In genomic region chr13:106526748-106527488, GRCh38 we compare ENCODE assay signal across 27 cellular contexts. TPM values are rescaled to one million over a fixed set of nuclear protein-coding genes. Genes with fewer than 3 reads are reported as not detected.
DNase-seq lines count a peak whose midpoint lies in the region; ATAC-seq and TF ChIP-seq lines count a peak whose summit lies in the region.
"Had no signal": no experiment of that assay in that cellular context is flagged by ENCODE, and none has a peak within 500 bp of the region (broad histone marks: within the 10 kb centered on the region; RNA-seq: fewer than 3 reads in every experiment).

No MANE protein-coding gene starts in this region.

- H3K4ac ChIP-seq in H9 (ENCODE audit: low read depth, low read length), result no peak overlapping the region

- H3T11ph ChIP-seq in H9 (ENCODE audit: low read length), result no peak overlapping the region

- H3K27me3 ChIP-seq in H9 (ENCODE audit: insufficient read depth, low read length) (no peaks in the 10 kb centered on the region), lung (ENCODE audit: control insufficient read depth, insufficient read depth) (no peaks in the 10 kb centered on the region), upper lobe of left lung (no peaks in the 10 kb centered on the region)
- H3K27me3 ChIP-seq: cardiac muscle cell, colonic mucosa, tibial artery had no signal

- no peaks in the 10 kb centered on the region for H3K36me3 Mint-ChIP-seq in H9 (ENCODE audit: insufficient read depth in 1 of 3, low read depth in 3 of 3)
- H3K36me3 Mint-ChIP-seq in activated CD4-positive, alpha-beta memory T cell treated with anti-CD3 and anti-CD28 coated beads, Interleukin-2, amount 10 ng/mL, durations not matched to agents 7 days and 5 days (ENCODE audit: low read depth), result no peaks in the 10 kb centered on the region
- H3K36me3 Mint-ChIP-seq: activated naive CD4-positive, alpha-beta T cell treated with anti-CD3 and anti-CD28 coated beads, Interleukin-2, amount 10 ng/mL, durations not matched to agents 7 days and 5 days; naive B cell had no signal

- no peak overlapping the region for H3K23ac ChIP-seq in H9 (ENCODE audit: insufficient read length, low read depth, low read length)

- no peaks in the 10 kb centered on the region for H3K79me1 ChIP-seq in H9 (ENCODE audit: insufficient read depth, low read depth, low read length, poor library complexity, severe bottlenecking)

- peaks cover 19% of the 10 kb centered on the region for H3K27me3 Mint-ChIP-seq in H9 (ENCODE audit: low read depth)
- H3K27me3 Mint-ChIP-seq in activated CD4-positive, alpha-beta memory T cell treated with anti-CD3 and anti-CD28 coated beads, Interleukin-2, amount 10 ng/mL, durations not matched to agents 7 days and 5 days, result peaks cover 44% of the 10 kb centered on the region

- H3K9me3 ChIP-seq in H9 (ENCODE audit: control insufficient read depth, low read depth, low read length) (no peaks in the 10 kb centered on the region), lung (ENCODE audit: control insufficient read depth in 2 of 2, insufficient read depth in 1 of 2, low read length in 1 of 2) (no peaks in the 10 kb centered on the region), upper lobe of left lung (no peaks in the 10 kb centered on the region)
- H3K9me3 ChIP-seq: colonic mucosa, heart right ventricle, tibial artery had no signal

- no peak overlapping the region for H4K5ac ChIP-seq in H9 (ENCODE audit: insufficient read length, low read depth, low read length)

- no CpG with 5 or more reads among the region's 8 CpGs for WGBS in H9 (ENCODE audit: extremely low coverage, insufficient read length, low lambda C conversion rate)
- whole genome bisulfite sequencing in lung, 2 donors, result 63 to 82% methylated on average over 8 of the region's 8 CpGs
- WGBS in upper lobe of left lung, 2 donors, result 53 to 68% methylated on average over 8 of the region's 8 CpGs

- CTCF ChIA-PET in activated CD4-positive, alpha-beta memory T cell treated with anti-CD3 and anti-CD28 coated beads, Interleukin-2, amount 10 ng/mL, durations not matched to agents 7 days and 5 days (lab: Charles Lee), result interaction anchor here (1.6 kb wide), 1 partner anchor 9 kb away, joined by 4 read pairs; no protein-coding TSS in a partner anchor

- peak overlapping the region in 1 of 3 experiments; percentile 28; a peak in 2 of 7 replicates for H3K27ac Mint-ChIP-seq in H9
- no peak overlapping the region for H3K27ac Mint-ChIP-seq in activated CD4-positive, alpha-beta memory T cell treated with anti-CD3 and anti-CD28 coated beads, Interleukin-2, amount 10 ng/mL, durations not matched to agents 7 days and 5 days
- H3K27ac Mint-ChIP-seq: activated CD4-positive, alpha-beta T cell treated with anti-CD3 and anti-CD28 coated beads, Interleukin-2, amount 10 ng/mL, durations not matched to agents 7 days and 5 days; activated naive CD4-positive, alpha-beta T cell treated with anti-CD3 and anti-CD28 coated beads, Interleukin-2, amount 10 ng/mL, durations not matched to agents 7 days and 5 days; naive B cell had no signal

- no peak overlapping the region for H3K14ac ChIP-seq in H9 (ENCODE audit: insufficient read depth, low read length)

- H3K79me2 ChIP-seq in H9 (ENCODE audit: insufficient read depth, low read length), result peaks cover 10% of the 10 kb centered on the region; the same call in 1 of the 2 replicates

- H3K56ac ChIP-seq in H9 (ENCODE audit: insufficient read length, low read depth, low read length), result no peak overlapping the region

- DNase-seq in H9 (peak; percentile 65), astrocyte of the hippocampus (ENCODE audit: low read depth, low spot score) (peak; percentile 51), lung (ENCODE audit: low spot score) (peak; percentile 67), upper lobe of left lung (no peak), AG08396 (ENCODE audit: low spot score) (no peak)
- DNase-seq in stimulated activated CD4-positive, alpha-beta T cell treated with anti-CD3 and anti-CD28 coated beads, Interleukin-12 subunit alpha, Interleukin-12 subunit beta, amount 100 ng/mL, for 4 hours, result no peak
- no peak for DNase-seq in activated CD4-positive, alpha-beta memory T cell treated with anti-CD3 and anti-CD28 coated beads, Interleukin-2, amount 10 ng/mL, durations not matched to agents 7 days and 5 days
- DNase-seq: activated CD4-positive, alpha-beta T cell treated with anti-CD3 and anti-CD28 coated beads, Interleukin-2, amount 10 ng/mL, durations not matched to agents 7 days and 5 days; activated naive CD4-positive, alpha-beta T cell treated with anti-CD3 and anti-CD28 coated beads, Interleukin-2, amount 10 ng/mL, durations not matched to agents 7 days and 5 days; amniotic stem cell; C1 segment of cervical spinal cord; colonic mucosa; DMS79 treated with DMSO at 0.1 percent for 48 hours; effector CD8-positive, alpha-beta T cell; foreskin fibroblast; GM23248; heart right ventricle; left colon; naive B cell; NCI-H1694; small intestine; stimulated activated CD4-positive, alpha-beta T cell treated with anti-CD3 and anti-CD28 coated beads, Interleukin-2, amount 100 ng/mL, for 24 hours; SW 1271; T-helper 9 cell; tibial artery had no signal

- peaks cover 85 to 86% of the 10 kb centered on the region in 2 experiments for H3K4me1 Mint-ChIP-seq in H9
- H3K4me1 Mint-ChIP-seq in activated CD4-positive, alpha-beta memory T cell treated with anti-CD3 and anti-CD28 coated beads, Interleukin-2, amount 10 ng/mL, durations not matched to agents 7 days and 5 days, result peaks cover under 1% of the 10 kb centered on the region
- H3K4me1 Mint-ChIP-seq: activated CD4-positive, alpha-beta T cell treated with anti-CD3 and anti-CD28 coated beads, Interleukin-2, amount 10 ng/mL, durations not matched to agents 7 days and 5 days; activated naive CD4-positive, alpha-beta T cell treated with anti-CD3 and anti-CD28 coated beads, Interleukin-2, amount 10 ng/mL, durations not matched to agents 7 days and 5 days; naive B cell had no signal

- no peak overlapping the region for H2AK5ac ChIP-seq in H9 (ENCODE audit: insufficient read length, low read length)

- H3K4me2 ChIP-seq in H9 (ENCODE audit: insufficient read depth, insufficient read length, low read length), result peak overlapping the region; percentile 11

- H3K36me3 ChIP-seq in lung (ENCODE audit: control insufficient read depth in 2 of 2, insufficient read depth in 2 of 2, low read length in 2 of 2) (no peaks in the 10 kb centered on the region), upper lobe of left lung (no peaks in the 10 kb centered on the region)
- H3K36me3 ChIP-seq: cardiac muscle cell, colonic mucosa, heart right ventricle, tibial artery had no signal

- no peak overlapping the region for H2BK5ac ChIP-seq in H9 (ENCODE audit: insufficient read length, low read length)

- H4K8ac ChIP-seq in H9 (replicated peaks; ENCODE audit: insufficient read length, low read depth, low read length), result no peak overlapping the region

- POLR2A ChIA-PET in activated CD4-positive, alpha-beta memory T cell treated with anti-CD3 and anti-CD28 coated beads, Interleukin-2, amount 10 ng/mL, durations not matched to agents 7 days and 5 days (lab: Charles Lee), result no interaction called here

- H4K91ac ChIP-seq in H9 (ENCODE audit: insufficient read length, low read depth, low read length), result no peak overlapping the region

- H3K9ac ChIP-seq in H9 (ENCODE audit: extremely low read depth, insufficient read length, low read length), result no peak overlapping the region
- H3K9ac ChIP-seq: GM23248 had no signal

- H2AFZ ChIP-seq in H9 (ENCODE audit: low read length), result no peak overlapping the region
- H2AFZ ChIP-seq: GM23248 had no signal

- peak overlapping the region in 1 of 2 experiments; percentile 43; a peak in 2 of 5 replicates for H3K4me3 Mint-ChIP-seq in H9
- H3K4me3 Mint-ChIP-seq in activated CD4-positive, alpha-beta memory T cell treated with anti-CD3 and anti-CD28 coated beads, Interleukin-2, amount 10 ng/mL, durations not matched to agents 7 days and 5 days, result no peak overlapping the region
- H3K4me3 Mint-ChIP-seq: activated CD4-positive, alpha-beta T cell treated with anti-CD3 and anti-CD28 coated beads, Interleukin-2, amount 10 ng/mL, durations not matched to agents 7 days and 5 days; activated naive CD4-positive, alpha-beta T cell treated with anti-CD3 and anti-CD28 coated beads, Interleukin-2, amount 10 ng/mL, durations not matched to agents 7 days and 5 days; naive B cell had no signal

- peak; percentile 22 for ATAC-seq in lung (ENCODE audit: insufficient read depth, low FRiP score)
- ATAC-seq in upper lobe of left lung (ENCODE audit: low FRiP score in 2 of 2), result peak; percentile 36 to 82
- ATAC-seq: esophagus mucosa, heart right ventricle, left colon had no signal

- no peaks in the 10 kb centered on the region for H4K20me1 ChIP-seq in H9 (ENCODE audit: control insufficient read depth, insufficient read depth, insufficient read length)

- no peak for TF ChIP-seq EP300 in upper lobe of left lung (IDR thresholded peaks at IDR 0.05)

- H2BK15ac ChIP-seq in H9 (ENCODE audit: low read depth, low read length), result no peak overlapping the region

- H3K27ac ChIP-seq in H9 (ENCODE audit: insufficient read length, low read depth, low read length) (no peak overlapping the region), lung (ENCODE audit: low read depth in 1 of 2, low read length in 1 of 2) (no peak overlapping the region), upper lobe of left lung (peak overlapping the region in 3 of 4 donors; percentile 57 to 92 (median 69))
- H3K27ac ChIP-seq: cardiac muscle cell, colonic mucosa, GM23248, heart right ventricle, tibial artery had no signal

- no peaks in the 10 kb centered on the region for H3K9me3 Mint-ChIP-seq in H9
- H3K9me3 Mint-ChIP-seq in activated CD4-positive, alpha-beta memory T cell treated with anti-CD3 and anti-CD28 coated beads, Interleukin-2, amount 10 ng/mL, durations not matched to agents 7 days and 5 days, result no peaks in the 10 kb centered on the region
- H3K9me3 Mint-ChIP-seq: activated CD4-positive, alpha-beta T cell treated with anti-CD3 and anti-CD28 coated beads, Interleukin-2, amount 10 ng/mL, durations not matched to agents 7 days and 5 days; activated naive CD4-positive, alpha-beta T cell treated with anti-CD3 and anti-CD28 coated beads, Interleukin-2, amount 10 ng/mL, durations not matched to agents 7 days and 5 days; naive B cell had no signal

- H2BK120ac ChIP-seq in H9 (ENCODE audit: low read depth, low read length, poor library complexity, severe bottlenecking), result no peak overlapping the region

- no peak overlapping the region for H3K18ac ChIP-seq in H9 (ENCODE audit: insufficient read length, low read depth, low read length)

- H2BK12ac ChIP-seq in H9 (ENCODE audit: insufficient read length, low read depth, low read length), result no peak overlapping the region

- no peaks in the 10 kb centered on the region for H3K23me2 ChIP-seq in H9 (ENCODE audit: insufficient read length, low read depth, low read length, poor library complexity, severe bottlenecking)

- TF ChIP-seq CTCF in H9 (conservative IDR thresholded peaks at IDR 0.05), result no peak
- no peak for TF ChIP-seq CTCF in lung (IDR thresholded peaks at IDR 0.05; ENCODE audit: control extremely low read depth, extremely low read depth)
- TF ChIP-seq CTCF in upper lobe of left lung (IDR thresholded peaks at IDR 0.05), result no peak

- H3K4me1 ChIP-seq in H9 (ENCODE audit: insufficient read depth, low read length) (peaks cover 38% of the 10 kb centered on the region), lung (ENCODE audit: control insufficient read depth in 2 of 2, insufficient read depth in 2 of 2, low read length in 2 of 2) (peaks cover 0 to 11% of the 10 kb centered on the region in 2 donors), upper lobe of left lung (peaks cover 15 to 54% (median 32%) of the 10 kb centered on the region in 4 donors)

- TF ChIP-seq POLR2A in upper lobe of left lung (IDR thresholded peaks at IDR 0.05), result no peak

- H3K4me3 ChIP-seq in lung (no peak overlapping the region), upper lobe of left lung (no peak overlapping the region)
- H3K4me3 ChIP-seq: cardiac muscle cell, colonic mucosa, GM23248, tibial artery had no signal

- H2BK20ac ChIP-seq in H9 (ENCODE audit: low read depth, low read length, poor library complexity, severe bottlenecking), result no peak overlapping the region

RNA-seq across cellular contexts. Expression of gene EFNB2, which starts 8.5 kb away (rescaled TPM):
- 12.7 and 12.9 TPM in 2 replicates for total RNA-seq in H9 (2021)
- 10 to 100 TPM; 38.3 to 43.8 TPM for total RNA-seq in lung
- polyA plus RNA-seq in lung, result 10 to 100 TPM; 15.7 to 19.8 TPM
- 10 to 100 TPM; 23.0 to 45.7 (median 30.9) TPM for total RNA-seq in upper lobe of left lung
- total RNA-seq in activated CD4-positive, alpha-beta memory T cell treated with anti-CD3 and anti-CD28 coated beads, Interleukin-2, amount 10 ng/mL, durations not matched to agents 7 days and 5 days, result under 1 TPM; 0.13 TPM

RNA-seq across cellular contexts. Expression of gene ARGLU1, which starts 41.0 kb away (rescaled TPM):
- 96.9 and 100 TPM in 2 replicates for total RNA-seq in H9 (2021)
- total RNA-seq in lung, result 100 to 1,000 TPM in 1 of 2 donors, 10 to 100 TPM in 1; 63.9 to 256 TPM
- polyA plus RNA-seq in lung, result 100 to 1,000 TPM in 1 of 2 donors, 10 to 100 TPM in 1; 58.8 to 119 TPM
- 100 to 1,000 TPM in 3 of 6 donors, 10 to 100 TPM in 3; 73.6 to 411 (median 121) TPM for total RNA-seq in upper lobe of left lung
- 100 to 1,000 TPM; 112 to 113 TPM for total RNA-seq in activated CD4-positive, alpha-beta memory T cell treated with anti-CD3 and anti-CD28 coated beads, Interleukin-2, amount 10 ng/mL, durations not matched to agents 7 days and 5 days

Comparison
In these comparisons a context has a peak if more than half of its experiments do, and no peak if none do; other contexts are left out.
1. DNase-seq: peak in H9 (single experiment), astrocyte of the hippocampus (single experiment) and lung (single experiment); none in upper lobe of left lung (0 of 2), stimulated activated CD4-positive, alpha-beta T cell treated with anti-CD3 and anti-CD28 coated beads, Interleukin-12 subunit alpha, Interleukin-12 subunit beta, amount 100 ng/mL, for 4 hours (single experiment), activated CD4-positive, alpha-beta memory T cell treated with anti-CD3 and anti-CD28 coated beads, Interleukin-2, amount 10 ng/mL, durations not matched to agents 7 days and 5 days (single experiment) and AG08396 (single experiment).
2. H3K27ac ChIP-seq: peak in upper lobe of left lung (3 of 4); none in H9 (single experiment) and lung (0 of 2).
3. RNA of gene EFNB2, which starts 8.5 kb away (total RNA-seq): 38.3 to 43.8 TPM in lung, 23.0 to 45.7 TPM in upper lobe of left lung and 12.7 to 12.9 TPM in H9; 0.13 TPM in activated CD4-positive, alpha-beta memory T cell treated with anti-CD3 and anti-CD28 coated beads, Interleukin-2, amount 10 ng/mL, durations not matched to agents 7 days and 5 days; every median in the first group is over 10 times any median in the second.